24 cellular contexts compared by ENCODE assay signal in the genomic region with DNA sequence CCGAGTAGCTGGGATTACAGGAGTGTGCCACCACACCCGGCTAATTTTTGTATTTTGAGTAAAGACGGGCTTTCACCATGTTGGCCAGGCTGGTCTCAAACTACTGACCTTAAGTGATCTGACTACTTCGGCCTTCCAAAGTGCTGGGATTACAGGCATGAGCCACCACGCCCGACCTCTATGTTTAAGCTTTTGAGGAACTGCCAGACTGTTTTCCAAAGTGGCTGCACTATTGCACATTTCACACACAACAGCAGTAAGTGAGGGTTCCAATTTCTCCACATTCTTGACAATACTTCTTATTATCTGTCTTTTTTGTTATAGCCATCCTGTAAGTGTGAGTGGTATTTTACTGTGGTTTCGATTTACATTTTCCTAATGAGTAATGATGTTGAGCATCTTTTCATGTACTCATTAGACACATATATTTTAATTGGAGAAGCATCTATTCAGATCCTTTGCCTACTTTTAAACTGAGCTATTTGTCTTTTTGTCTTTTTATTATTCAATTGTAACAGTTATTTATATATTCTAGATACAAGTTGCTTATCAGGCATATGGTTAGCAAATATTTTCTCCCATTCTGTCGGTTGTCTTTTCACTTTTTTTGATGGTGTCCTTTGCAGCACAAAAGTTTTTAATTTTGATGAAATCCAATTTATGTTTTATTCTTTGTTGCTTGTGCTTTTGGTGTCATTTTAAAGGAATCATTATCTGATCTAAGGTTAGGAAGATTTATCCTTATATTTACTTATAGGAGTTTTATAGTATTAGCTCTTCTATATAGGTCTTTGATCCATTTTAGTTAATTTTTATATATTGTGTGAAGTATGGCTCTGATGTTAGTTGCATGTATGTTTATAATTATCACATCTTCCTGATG. TPM values are rescaled to one million over a fixed set of nuclear protein-coding genes. Genes with fewer than 3 reads are reported as not detected.
"Had no signal": no experiment of that assay in that cellular context is flagged by ENCODE, and none has a peak within 500 bp of the region (broad histone marks: within the 10 kb centered on the region; RNA-seq: fewer than 3 reads in every experiment).

No MANE protein-coding gene starts in this region.

- H3K27ac ChIP-seq: body of pancreas, lower lobe of right lung, neural progenitor cell, testis, vagina, WERI-Rb-1 had no signal

- H3K4me3 ChIP-seq: body of pancreas, lower lobe of right lung, neural progenitor cell, testis, vagina had no signal

- H3K4me1 ChIP-seq: lower lobe of right lung, testis, vagina had no signal

- ATAC-seq: activated T-cell treated with anti-CD3 and anti-CD28 coated beads, Interleukin-2, amount 50 U/mL, for 4 hours; body of pancreas; left lobe of liver; lower lobe of right lung had no signal

- H3K9ac ChIP-seq: neural progenitor cell had no signal

- H3K27ac Mint-ChIP-seq: activated naive CD8-positive, alpha-beta T cell treated with anti-CD3 and anti-CD28 coated beads, Interleukin-2, amount 10 ng/mL, durations not matched to agents 7 days and 5 days; activated T-helper 2 cell treated with anti-CD3 and anti-CD28 coated beads, Interferon-gamma antibody, Interleukin-2, Interleukin-4, amounts not matched to agents 10 μg/mL and 5 μg/mL and 100 μg/mL, durations not matched to agents 14 hours and 24 hours and 36 hours; dendritic cell treated with granulocyte-macrophage colony-stimulating factor and Interleukin-4, amounts not matched to agents 40 ng/mL and 50 ng/mL, for 4 days; naive B cell; neural progenitor cell; progenitor cell of endocrine pancreas had no signal

- H3K36me3 ChIP-seq: lower lobe of right lung, neural progenitor cell, vagina, WERI-Rb-1 had no signal

- H3K36me3 Mint-ChIP-seq: activated naive CD8-positive, alpha-beta T cell treated with anti-CD3 and anti-CD28 coated beads, Interleukin-2, amount 10 ng/mL, durations not matched to agents 7 days and 5 days; naive B cell; neural progenitor cell had no signal

- FAIRE-seq: endometrium had no signal

- H3K4me1 Mint-ChIP-seq: activated naive CD8-positive, alpha-beta T cell treated with anti-CD3 and anti-CD28 coated beads, Interleukin-2, amount 10 ng/mL, durations not matched to agents 7 days and 5 days had no signal

- H3K9me3 Mint-ChIP-seq: activated naive CD8-positive, alpha-beta T cell treated with anti-CD3 and anti-CD28 coated beads, Interleukin-2, amount 10 ng/mL, durations not matched to agents 7 days and 5 days; activated T-cell treated with anti-CD3 and anti-CD28 coated beads, Interleukin-2, amount 50 U/mL, for 4 hours; activated T-helper 2 cell treated with anti-CD3 and anti-CD28 coated beads, Interferon-gamma antibody, Interleukin-2, Interleukin-4, amounts not matched to agents 10 μg/mL and 5 μg/mL and 100 μg/mL, durations not matched to agents 14 hours and 24 hours and 36 hours; dendritic cell treated with granulocyte-macrophage colony-stimulating factor and Interleukin-4, amounts not matched to agents 40 ng/mL and 50 ng/mL, for 4 days; naive B cell; neural progenitor cell had no signal

- H3K9me3 ChIP-seq: body of pancreas, lower lobe of right lung, testis, vagina had no signal

- H3K4me3 Mint-ChIP-seq: activated naive CD8-positive, alpha-beta T cell treated with anti-CD3 and anti-CD28 coated beads, Interleukin-2, amount 10 ng/mL, durations not matched to agents 7 days and 5 days; activated T-cell treated with anti-CD3 and anti-CD28 coated beads, Interleukin-2, amount 50 U/mL, for 4 hours; dendritic cell treated with granulocyte-macrophage colony-stimulating factor and Interleukin-4, amounts not matched to agents 40 ng/mL and 50 ng/mL, for 4 days; naive B cell; neural progenitor cell had no signal

- DNase-seq: activated CD4-positive, alpha-beta T cell treated with anti-CD3 and anti-CD28 coated beads, Interleukin-2, amount 50 U/mL, for 4 hours; activated CD8-positive, alpha-beta memory T cell treated with anti-CD3 and anti-CD28 coated beads, Interleukin-2, amount 50 U/mL, for 48 hours; activated naive CD4-positive, alpha-beta T cell; activated naive CD8-positive, alpha-beta T cell treated with anti-CD3 and anti-CD28 coated beads, Interleukin-2, amount 10 ng/mL, durations not matched to agents 7 days and 5 days; activated T-cell treated with anti-CD3 and anti-CD28 coated beads, Interleukin-2, amount 50 U/mL, for 4 hours; body of pancreas; effector CD4-positive, alpha-beta T cell; foreskin fibroblast; lower lobe of right lung; naive B cell; retina; stimulated activated CD4-positive, alpha-beta T cell treated with anti-CD3 and anti-CD28 coated beads, Interleukin-4, amount 100 ng/mL, for 1 hour; stimulated activated naive CD4-positive, alpha-beta T cell; testis; WERI-Rb-1 had no signal

RNA-seq across cellular contexts. Expression of gene IRF5, which starts 12.8 kb away (rescaled TPM):
- total RNA-seq: glomerular endothelial cell had no signal
- polyA plus RNA-seq: fibroblast of lung had no signal

RNA-seq across cellular contexts. Expression of gene KCP, which starts 14.4 kb away (rescaled TPM):
- total RNA-seq: activated T-helper 2 cell treated with anti-CD3 and anti-CD28 coated beads, Interferon-gamma antibody, Interleukin-2, Interleukin-4, amounts not matched to agents 10 μg/mL and 5 μg/mL and 100 μg/mL, durations not matched to agents 14 hours and 24 hours and 36 hours had no signal
